8 cellular contexts compared by ENCODE assay signal in genomic region chr2:43484323-43484930, GRCh38.
A peak's percentile ranks its signal among the peaks of the same experiment; 100 is the strongest.
DNase-seq lines count a peak whose midpoint lies in the region; ATAC-seq, FAIRE-seq and TF ChIP-seq lines count a peak whose summit lies in the region.

No MANE protein-coding gene starts in this region.

- FAIRE-seq in urothelium cell line (lab: Jason Lieb, UNC), result no peak

- H3K9ac ChIP-seq in KMS-11, result no peak overlapping the region

- H3K79me2 ChIP-seq in KMS-11 (ENCODE audit: insufficient read depth, low read depth), result no peaks in the 10 kb centered on the region

- ATAC-seq in left lung (peak; percentile 79), GM21447 (IDR thresholded peaks at IDR 0.05; ENCODE audit: unreplicated experiment) (no peak), HG02973 (IDR thresholded peaks at IDR 0.05; ENCODE audit: unreplicated experiment) (no peak)

- H3K27ac ChIP-seq in KMS-11 (no peak overlapping the region), left lung (no peak overlapping the region)

- H3K36me3 ChIP-seq in KMS-11 (ENCODE audit: insufficient read depth), result no peaks in the 10 kb centered on the region
- H3K36me3 ChIP-seq in left lung, result no peaks in the 10 kb centered on the region

- intact Hi-C loops in left lung (cut with DNase I), result loop anchor here in 1 of 2 donors (10.0 kb wide), 2 partner anchors 250 to 540 kb away; no protein-coding TSS in a partner anchor

- H3K4me3 ChIP-seq in KMS-11 (IDR thresholded peaks at IDR 0.05; ENCODE audit: insufficient read depth, low read depth, low read length) (no peak overlapping the region), left lung (no peak overlapping the region)

- H4K20me1 ChIP-seq in KMS-11 (ENCODE audit: insufficient read depth), result no peaks in the 10 kb centered on the region

- peak; percentile 91 for TF ChIP-seq CTCF in KMS-11 (conservative IDR thresholded peaks at IDR 0.05; ENCODE audit: low read depth, low read length)
- peak; percentile 46 to 57 for TF ChIP-seq CTCF in left lung (IDR thresholded peaks at IDR 0.05)

- no peak overlapping the region for H2AFZ ChIP-seq in KMS-11 (ENCODE audit: low read depth)

- H3K9me3 ChIP-seq in left lung, result no peaks in the 10 kb centered on the region

- H3K4me2 ChIP-seq in KMS-11, result no peak overlapping the region; the same call in 1 of the 2 replicates

- DNase-seq in COR-L47 (lab: John Stamatoyannopoulos, UW), result peak; percentile 68
- DNase-seq in NOMO-1 treated with dmso at 0.1 percent for 144 hours (lab: John Stamatoyannopoulos, UW; ENCODE audit: unreplicated experiment), result peak; percentile 15
- DNase-seq in cerebellar cortex (ENCODE audit: low spot score), result peak; percentile 85
- no peak for DNase-seq in left lung
- peak; percentile 24 for DNase-seq in urothelium cell line (ENCODE audit: low spot score)

- H3K4me1 ChIP-seq in KMS-11 (ENCODE audit: low read depth, poor library complexity, severe bottlenecking), result peaks cover 38% of the 10 kb centered on the region
- H3K4me1 ChIP-seq in left lung, result peaks cover 0 to 22% of the 10 kb centered on the region in 2 donors

- H3K27me3 ChIP-seq in KMS-11 (ENCODE audit: insufficient read depth, low read depth) (no peaks in the 10 kb centered on the region), left lung (no peaks in the 10 kb centered on the region)

Comparison
In these comparisons a context has a peak if more than half of its experiments do, and no peak if none do; other contexts are left out.
1. DNase-seq: peak in COR-L47 (single experiment), NOMO-1 treated with dmso at 0.1 percent for 144 hours (single experiment), cerebellar cortex (single experiment) and urothelium cell line (single experiment); none in left lung (0 of 2).